In the genomic region with DNA sequence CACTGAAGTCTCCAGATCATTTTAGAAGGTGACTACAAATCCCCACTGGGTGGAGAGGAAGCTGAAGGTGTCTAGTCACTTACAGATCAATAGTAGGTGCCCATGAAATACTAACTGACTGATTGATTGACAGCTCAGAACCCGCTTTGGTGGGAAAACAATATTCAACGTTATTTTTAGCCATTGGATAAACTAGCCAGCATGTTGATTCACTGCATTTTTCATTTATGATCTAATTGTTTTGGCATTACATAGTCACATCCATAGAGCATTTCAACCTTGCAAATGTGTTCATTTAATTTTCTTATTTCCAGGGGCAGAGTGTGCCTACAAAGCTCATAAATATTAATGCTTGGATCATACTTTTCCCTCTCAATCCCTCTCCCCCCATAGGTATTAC, we compare ENCODE assay signal across 16 cellular contexts.
DNase-seq lines count a peak whose midpoint lies in the region; ATAC-seq, FAIRE-seq and TF ChIP-seq lines count a peak whose summit lies in the region.
"Had no signal": no experiment of that assay in that cellular context is flagged by ENCODE, and none has a peak within 500 bp of the region (broad histone marks: within the 10 kb centered on the region; RNA-seq: fewer than 3 reads in every experiment).

No MANE protein-coding gene starts in this region.

- peaks cover 14% of the 10 kb centered on the region for H3K79me2 ChIP-seq in endothelial cell of umbilical vein (ENCODE audit: control insufficient read depth, insufficient read depth, low read length)

- FAIRE-seq in endothelial cell of umbilical vein (lab: Jason Lieb, UNC): peak; percentile 91

- H3K4me3 ChIP-seq in endothelial cell of umbilical vein (replicated peaks in 1 of 3; ENCODE audit: insufficient read depth in 1 of 3, low read depth in 1 of 3, low read length in 3 of 3): no peak overlapping the region
- H3K4me3 ChIP-seq: ascending aorta, neural progenitor cell had no signal

- TF ChIP-seq POLR2A in endothelial cell of umbilical vein (IDR thresholded peaks at IDR 0.05; ENCODE audit: low read depth, low read length): peak; percentile 31

- H3K4me2 ChIP-seq in endothelial cell of umbilical vein (ENCODE audit: insufficient read depth, low read length): peak overlapping the region; percentile 60
- H3K4me2 ChIP-seq: neural progenitor cell had no signal

- no peaks in the 10 kb centered on the region for H3K27me3 ChIP-seq in endothelial cell of umbilical vein (ENCODE audit: control insufficient read depth in 2 of 2, insufficient read depth in 2 of 2, low read length in 2 of 2)
- H3K27me3 ChIP-seq: ascending aorta, neural progenitor cell had no signal

- TF ChIP-seq CTCF in endothelial cell of umbilical vein (IDR thresholded peaks at IDR 0.05; ENCODE audit: extremely low read depth in 1 of 2, insufficient read depth in 1 of 2, low read depth in 1 of 2, low read length in 2 of 2): no peak

- BruUV-seq in endothelial cell of umbilical vein (replicated peaks; lab: Mats Ljungman, UMichigan): no TSS peak

- no peaks in the 10 kb centered on the region for H3K9me3 ChIP-seq in endothelial cell of umbilical vein (replicated peaks; ENCODE audit: control insufficient read depth, insufficient read depth, low read length)
- H3K9me3 ChIP-seq: ascending aorta had no signal

- H3K9me1 ChIP-seq in endothelial cell of umbilical vein (replicated peaks; ENCODE audit: control insufficient read depth, extremely low read depth, insufficient read depth, low read length): no peaks in the 10 kb centered on the region

- POLR2A ChIA-PET in endothelial cell of umbilical vein (lab: Charles Lee): interaction anchor here (0.6 to 1.4 kb wide), 4 partner anchors 24 to 427 kb away, joined by 3 to 5 read pairs (median 3); no protein-coding TSS in a partner anchor

- intact Hi-C loops in endothelial cell of umbilical vein (cut with micrococcal nuclease): loop anchor here (2.0 kb wide), 1 partner anchor 18 kb away; no protein-coding TSS in a partner anchor

- no peaks in the 10 kb centered on the region for H4K20me1 ChIP-seq in endothelial cell of umbilical vein (replicated peaks; ENCODE audit: control insufficient read depth, extremely low read depth, insufficient read depth, low read length)

- DNase-seq in A172 (ENCODE audit: low spot score) (peak; percentile 16), LHCN-M2 (ENCODE audit: low read depth) (peak; percentile 59), endothelial cell of umbilical vein (ENCODE audit: low read depth, low spot score) (peak; percentile 92), kidney tubule cell (ENCODE audit: low spot score) (peak; percentile 58), COLO829 (ENCODE audit: low spot score) (no peak), T-helper 9 cell (no peak)
- DNase-seq in activated naive CD4-positive, alpha-beta T cell (lab: John Stamatoyannopoulos, UW): no peak
- DNase-seq: activated CD4-positive, alpha-beta memory T cell treated with anti-CD3 and anti-CD28 coated beads, Interleukin-2, amount 10 ng/mL, durations not matched to agents 7 days and 5 days; effector memory CD4-positive, alpha-beta T cell; NCI-H526 treated with DMSO at 0.1 percent for 48 hours; SHP77 treated with DMSO at 0.1 percent for 48 hours had no signal

- dilution Hi-C loops in endothelial cell of umbilical vein (cut with MboI; ENCODE audit: extremely low pct_ligation_motif_present, low sequenced_read_pairs): no loop called here

- H3K9ac ChIP-seq in endothelial cell of umbilical vein (replicated peaks; ENCODE audit: extremely low read depth, insufficient read depth, low read length): peak overlapping the region; percentile 98
- H3K9ac ChIP-seq: neural progenitor cell had no signal

- ATAC-seq in HG03108 (IDR thresholded peaks at IDR 0.05; ENCODE audit: unreplicated experiment): no peak
- ATAC-seq: HCT116 had no signal

- CTCF ChIA-PET in endothelial cell of umbilical vein (lab: Charles Lee): interaction anchor here (0.8 to 1.8 kb wide), 8 partner anchors 10 to 64 kb away, joined by 3 to 6 read pairs (median 3); no protein-coding TSS in a partner anchor

- no peak overlapping the region for H2AFZ ChIP-seq in endothelial cell of umbilical vein (ENCODE audit: low read depth, low read length)
- H2AFZ ChIP-seq: neural progenitor cell had no signal

- peak overlapping the region; percentile 98 for H3K27ac ChIP-seq in endothelial cell of umbilical vein (ENCODE audit: insufficient read depth, low read depth, low read length)
- H3K27ac ChIP-seq: HL-60, neural progenitor cell had no signal

- H3K4me1 ChIP-seq in endothelial cell of umbilical vein (ENCODE audit: control insufficient read depth, extremely low read depth, insufficient read depth, low read length): peaks cover 48% of the 10 kb centered on the region

- H3K36me3 ChIP-seq in endothelial cell of umbilical vein (ENCODE audit: control insufficient read depth in 2 of 2, extremely low read depth in 1 of 2, insufficient read depth in 2 of 2, low read length in 2 of 2): no peaks in the 10 kb centered on the region
- H3K36me3 ChIP-seq: ascending aorta, neural progenitor cell had no signal

TF ChIP-seq in endothelial cell of umbilical vein, 7 proteins besides CTCF, POLR2A, EP300 and RAD21:
- TF ChIP-seq POLR2AphosphoS5 (IDR thresholded peaks at IDR 0.05; ENCODE audit: insufficient read depth, low read depth, low read length) (no peak), JUN (IDR thresholded peaks at IDR 0.05; ENCODE audit: borderline replicate concordance, insufficient read depth, insufficient read length, low read depth) (peak; percentile 93), FOS (IDR thresholded peaks at IDR 0.05; ENCODE audit: borderline replicate concordance, insufficient read depth, low read length) (peak; percentile 71)
TF ChIP-seq in endothelial cell of umbilical vein: peak in this region for 2.

Comparison
In these comparisons a context has a peak if more than half of its experiments do, and no peak if none do; other contexts are left out.
1. DNase-seq: peak in A172 (single experiment), LHCN-M2 (single experiment), endothelial cell of umbilical vein (single experiment) and kidney tubule cell (single experiment); none in activated naive CD4-positive, alpha-beta T cell (0 of 4), COLO829 (single experiment) and T-helper 9 cell (single experiment).